In genomic region chr12:70217416-70217815, GRCh38 we compare ENCODE assay signal across 31 cellular contexts.
"Had no signal": no experiment of that assay in that cellular context is flagged by ENCODE, and none has a peak within 500 bp of the region (broad histone marks: within the 10 kb centered on the region; RNA-seq: fewer than 3 reads in every experiment).

No MANE protein-coding gene starts in this region.

- H3K79me2 ChIP-seq: parathyroid adenoma had no signal

- H3K4me1 Mint-ChIP-seq: naive B cell; natural killer cell; nephron; neural progenitor cell; stimulated activated memory B cell treated with anti-CD40 and anti-IgM and Interleukin-4, amounts not matched to agents 10 μg/mL and 1 μg/mL and 100 μg/mL, for 72 hours; stimulated activated naive CD8-positive, alpha-beta T cell treated with anti-CD3 and anti-CD28 coated beads, Interleukin-15, amount 100 ng/mL, for 72 hours had no signal

- H3K27ac ChIP-seq: neural progenitor cell, ovary, parathyroid adenoma, psoas muscle, right lobe of liver, sigmoid colon, spleen, suprapubic skin, testis, tibial nerve, upper lobe of left lung, vagina had no signal

- H3K4me1 ChIP-seq: neural progenitor cell, parathyroid adenoma, right lobe of liver, sigmoid colon, spleen, suprapubic skin, testis, tibial nerve, upper lobe of left lung, vagina had no signal

- H3K9ac ChIP-seq: neural progenitor cell, parathyroid adenoma had no signal

- H3K4me3 Mint-ChIP-seq: naive B cell; natural killer cell; nephron; neural progenitor cell; stimulated activated memory B cell treated with anti-CD40 and anti-IgM and Interleukin-4, amounts not matched to agents 10 μg/mL and 1 μg/mL and 100 μg/mL, for 72 hours; stimulated activated naive CD8-positive, alpha-beta T cell treated with anti-CD3 and anti-CD28 coated beads, Interleukin-15, amount 100 ng/mL, for 72 hours had no signal

- H3K4me3 ChIP-seq: neural progenitor cell, ovary, psoas muscle, right lobe of liver, sigmoid colon, smooth muscle cell, spleen, suprapubic skin, testis, tibial nerve, upper lobe of left lung, vagina had no signal

- H3K36me3 ChIP-seq: ovary, right lobe of liver, upper lobe of left lung, vagina had no signal

- H3K27me3 ChIP-seq: neural progenitor cell, ovary, right lobe of liver, sigmoid colon, spleen, suprapubic skin, testis, tibial nerve, upper lobe of left lung, vagina had no signal

- H3K27ac Mint-ChIP-seq: naive B cell; natural killer cell; nephron; neural progenitor cell; progenitor cell of endocrine pancreas; stimulated activated memory B cell treated with anti-CD40 and anti-IgM and Interleukin-4, amounts not matched to agents 10 μg/mL and 1 μg/mL and 100 μg/mL, for 72 hours; stimulated activated naive CD8-positive, alpha-beta T cell treated with anti-CD3 and anti-CD28 coated beads, Interleukin-15, amount 100 ng/mL, for 72 hours had no signal

- H3K9me3 ChIP-seq: right lobe of liver, sigmoid colon, testis had no signal

- ATAC-seq: natural killer cell; right cardiac atrium; right lobe of liver; stimulated activated memory B cell treated with anti-CD40 and anti-IgM and Interleukin-4, amounts not matched to agents 10 μg/mL and 1 μg/mL and 100 μg/mL, for 72 hours; stimulated activated naive CD8-positive, alpha-beta T cell treated with anti-CD3 and anti-CD28 coated beads, Interleukin-15, amount 100 ng/mL, for 72 hours; stimulated activated naive CD8-positive, alpha-beta T cell treated with anti-CD3 and anti-CD28 coated beads, Interleukin-15, Interleukin-2, amounts not matched to agents 100 U/mL and 50 U/mL, for 24 hours had no signal

- DNase-seq: naive B cell; natural killer cell; occipital lobe; ovary; posterior cingulate gyrus; psoas muscle; right cardiac atrium; right lobe of liver; sigmoid colon; spleen; stimulated activated CD4-positive, alpha-beta T cell treated with anti-CD3 and anti-CD28 coated beads, Interleukin-12 subunit alpha, Interleukin-12 subunit beta, amount 100 ng/mL, for 4 hours; stimulated activated CD4-positive, alpha-beta T cell treated with anti-CD3 and anti-CD28 coated beads, Interleukin-1b, Interleukin-23, amount 100 ng/mL, for 48 hours; stimulated activated CD4-positive, alpha-beta T cell treated with anti-CD3 and anti-CD28 coated beads, Interleukin-4, amount 100 ng/mL, for 1 hour; stimulated activated CD4-positive, alpha-beta T cell treated with anti-CD3 and anti-CD28 coated beads, Interleukin-4, amount 100 ng/mL, for 4 hours; stimulated activated CD8-positive, alpha-beta memory T cell treated with anti-CD3 and anti-CD28 coated beads, Interleukin-4, amount 100 ng/mL, for 48 hours; stimulated activated naive CD4-positive, alpha-beta T cell; stimulated activated naive CD8-positive, alpha-beta T cell treated with anti-CD3 and anti-CD28 coated beads, Interleukin-15, amount 100 ng/mL, for 72 hours; stimulated activated naive CD8-positive, alpha-beta T cell treated with anti-CD3 and anti-CD28 coated beads, Interleukin-15, Interleukin-2, amounts not matched to agents 100 U/mL and 50 U/mL, for 24 hours; substantia nigra; testis; trophoblast cell; upper lobe of left lung had no signal

- H3K4me2 ChIP-seq: neural progenitor cell, smooth muscle cell had no signal

- H3K27me3 Mint-ChIP-seq: naive B cell; progenitor cell of endocrine pancreas; stimulated activated memory B cell treated with anti-CD40 and anti-IgM and Interleukin-4, amounts not matched to agents 10 μg/mL and 1 μg/mL and 100 μg/mL, for 72 hours; stimulated activated naive CD8-positive, alpha-beta T cell treated with anti-CD3 and anti-CD28 coated beads, Interleukin-15, amount 100 ng/mL, for 72 hours had no signal
